In the genomic region with DNA sequence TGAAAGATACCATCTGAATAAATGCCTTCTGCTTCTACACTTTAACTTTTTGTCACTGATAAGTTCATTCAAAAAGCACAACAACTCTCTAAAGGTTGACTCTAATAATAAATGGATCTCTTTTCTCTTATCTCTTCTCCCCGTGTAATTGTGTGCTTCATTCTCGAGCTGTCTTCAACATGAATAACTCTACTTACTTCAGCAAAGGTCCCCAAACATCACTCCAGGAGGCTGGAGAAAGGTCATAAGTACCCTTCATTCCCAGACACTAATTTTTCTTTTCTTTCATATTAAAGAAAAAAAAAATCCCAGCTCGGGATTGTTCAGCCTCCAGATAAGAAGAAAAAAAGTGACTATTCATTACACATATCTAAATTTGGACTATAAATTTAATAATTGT, we compare ENCODE assay signal across 2 cellular contexts.
TF ChIP-seq lines count a peak whose summit lies in the region.

No MANE protein-coding gene starts in this region.

TF ChIP-seq in SK-N-SH treated with all-trans-retinoic acid at 6 μM for 48 hours, 23 proteins besides CTCF, POLR2A, EP300 and RAD21 (continued from another document):
- no peak for TF ChIP-seq PPARA (CRISPR knock-in tag; IDR thresholded peaks at IDR 0.05; ENCODE audit: borderline replicate concordance)
- TF ChIP-seq ZNF565 (CRISPR knock-in tag; conservative IDR thresholded peaks at IDR 0.05; ENCODE audit: low read depth) = no peak
- TF ChIP-seq RARB (CRISPR knock-in tag; IDR thresholded peaks at IDR 0.05) = no peak
TF ChIP-seq in SK-N-SH treated with all-trans-retinoic acid at 6 μM for 48 hours: peak in this region for 1.

TF ChIP-seq in SK-N-SH, 30 proteins besides CTCF, POLR2A, EP300 and RAD21 (continued from another document):
- TF ChIP-seq RXRA (IDR thresholded peaks at IDR 0.05; ENCODE audit: borderline replicate concordance, low read depth) = no peak
